Comparison of ENCODE assay signal across 17 cellular contexts in the genomic region with DNA sequence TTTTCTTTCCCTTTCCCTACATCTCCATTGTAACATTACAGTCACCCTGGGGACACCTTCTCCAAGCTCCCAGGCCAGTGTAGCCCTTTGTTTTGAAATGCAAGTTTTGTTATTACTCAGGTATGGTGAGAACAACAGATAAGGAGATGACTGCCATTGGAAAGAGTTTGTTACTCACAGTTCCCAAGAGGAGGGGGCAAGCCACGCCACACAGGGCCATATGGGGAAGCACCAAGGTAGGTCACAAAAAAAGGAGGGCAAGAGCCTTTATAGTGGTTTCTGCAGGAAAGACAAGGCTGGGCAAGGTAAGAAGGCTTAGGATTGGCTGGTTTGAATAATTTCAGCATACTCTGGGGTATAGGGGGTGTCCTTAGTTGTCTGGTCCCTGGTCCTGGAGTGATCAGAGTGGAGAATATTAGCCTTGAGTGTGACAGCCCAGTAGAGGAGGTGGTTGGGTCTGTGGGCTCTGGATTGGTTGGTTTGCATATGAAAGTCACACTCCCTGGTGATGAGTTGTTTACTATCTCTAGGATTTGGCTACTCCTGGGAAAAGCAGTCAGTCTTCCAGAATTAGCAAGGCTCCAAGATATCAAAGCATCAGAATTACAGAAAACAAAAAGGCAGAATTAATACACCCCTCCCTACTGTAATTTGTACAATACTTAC. TPM values are rescaled to one million over a fixed set of nuclear protein-coding genes. Genes with fewer than 3 reads are reported as not detected.
DNase-seq lines count a peak whose midpoint lies in the region; ATAC-seq and TF ChIP-seq lines count a peak whose summit lies in the region.
"Had no signal": no experiment of that assay in that cellular context is flagged by ENCODE, and none has a peak within 500 bp of the region (broad histone marks: within the 10 kb centered on the region; RNA-seq: fewer than 3 reads in every experiment).

No MANE protein-coding gene starts in this region.

- H3K27ac Mint-ChIP-seq in activated T-cell treated with anti-CD3 and anti-CD28 coated beads, Interleukin-2, amount 50 U/mL, for 72 hours: no peak overlapping the region
- peak overlapping the region; percentile 22; the same call in 1 of the 2 replicates for H3K27ac Mint-ChIP-seq in WTC11
- peak overlapping the region; percentile 29 for H3K27ac Mint-ChIP-seq in nephron progenitor cell
- H3K27ac Mint-ChIP-seq: IgD-negative memory B cell had no signal

- H3K4me1 Mint-ChIP-seq in activated T-cell treated with anti-CD3 and anti-CD28 coated beads, Interleukin-2, amount 50 U/mL, for 72 hours (ENCODE audit: low read depth): peaks cover 15% of the 10 kb centered on the region
- H3K4me1 Mint-ChIP-seq in WTC11 (peaks cover 32% of the 10 kb centered on the region), nephron progenitor cell (no peaks in the 10 kb centered on the region)
- H3K4me1 Mint-ChIP-seq: CD14-positive monocyte had no signal

- no peak overlapping the region for H3K4me3 Mint-ChIP-seq in activated T-cell treated with anti-CD3 and anti-CD28 coated beads, Interleukin-2, amount 50 U/mL, for 72 hours
- H3K4me3 Mint-ChIP-seq in WTC11: no peak overlapping the region
- no peak overlapping the region for H3K4me3 Mint-ChIP-seq in nephron progenitor cell
- H3K4me3 Mint-ChIP-seq: CD14-positive monocyte, IgD-negative memory B cell had no signal

- peaks cover 0 to 2% of the 10 kb centered on the region in 2 donors for H3K9me3 Mint-ChIP-seq in activated T-cell treated with anti-CD3 and anti-CD28 coated beads, Interleukin-2, amount 50 U/mL, for 72 hours
- peaks cover 7% of the 10 kb centered on the region for H3K9me3 Mint-ChIP-seq in WTC11
- H3K9me3 Mint-ChIP-seq in nephron progenitor cell: peaks cover 17% of the 10 kb centered on the region

- no peaks in the 10 kb centered on the region for H3K36me3 Mint-ChIP-seq in activated T-cell treated with anti-CD3 and anti-CD28 coated beads, Interleukin-2, amount 50 U/mL, for 72 hours (ENCODE audit: insufficient read depth in 2 of 2)
- H3K36me3 Mint-ChIP-seq in WTC11: no peaks in the 10 kb centered on the region
- H3K36me3 Mint-ChIP-seq in nephron progenitor cell (ENCODE audit: low read depth): no peaks in the 10 kb centered on the region
- H3K36me3 Mint-ChIP-seq: CD14-positive monocyte, IgD-negative memory B cell had no signal

- POLR2A ChIA-PET in WTC11 (lab: Charles Lee): no interaction called here

- H3K27me3 Mint-ChIP-seq in activated T-cell treated with anti-CD3 and anti-CD28 coated beads, Interleukin-2, amount 50 U/mL, for 72 hours (ENCODE audit: low read depth): no peaks in the 10 kb centered on the region
- H3K27me3 Mint-ChIP-seq in WTC11 (ENCODE audit: low read depth) (no peaks in the 10 kb centered on the region), nephron progenitor cell (ENCODE audit: low read depth, poor library complexity) (no peaks in the 10 kb centered on the region)

- ATAC-seq in activated T-cell treated with anti-CD3 and anti-CD28 coated beads, Interleukin-2, amount 50 U/mL, for 72 hours (replicated peaks in 1 of 2): peak; percentile 52 to 53
- peak; percentile 71 for ATAC-seq in WTC11
- no peak for ATAC-seq in GM21381 (IDR thresholded peaks at IDR 0.05; ENCODE audit: unreplicated experiment)
- ATAC-seq: SK-N-SH treated with all-trans-retinoic acid at 6 μM for 48 hours had no signal

- CTCF ChIA-PET in WTC11 (lab: Charles Lee): no interaction called here

- DNase-seq in activated T-cell treated with anti-CD3 and anti-CD28 coated beads, Interleukin-2, amount 50 U/mL, for 72 hours: peak in 1 of 2 donors; percentile 2
- DNase-seq in activated T-cell treated with anti-CD3 and anti-CD28 coated beads, Interleukin-2, amount 50 U/mL, for 1 hour: no peak
- DNase-seq in WTC11 (ENCODE audit: low spot score) (no peak), nephron progenitor cell (no peak), MV-4-11 (lab: John Stamatoyannopoulos, UW) (no peak), RPMI8226 (no peak)
- DNase-seq: GF-D8; NCI-H1105 treated with DMSO at 0.1 percent for 48 hours; NCI-H2029 treated with DMSO at 0.1 percent for 48 hours; NCI-H345; NCI-H524; NCI-H774; NK-92 treated with Interleukin-12 subunit alpha and Interleukin-12 subunit beta, amount 100 ng/mL, for 24 hours had no signal

- no peak for TF ChIP-seq CTCF in WTC11 (IDR thresholded peaks at IDR 0.05)
- TF ChIP-seq CTCF in nephron progenitor cell (IDR thresholded peaks at IDR 0.05): no peak

TF ChIP-seq in WTC11, 78 proteins besides CTCF, POLR2A, EP300 and RAD21 (continues in another document):
- TF ChIP-seq CBFB (CRISPR knock-in tag; IDR thresholded peaks at IDR 0.05; ENCODE audit: low read depth) (no peak), E2F5 (CRISPR knock-in tag; IDR thresholded peaks at IDR 0.05) (no peak), ZNF396 (CRISPR knock-in tag; IDR thresholded peaks at IDR 0.05; ENCODE audit: borderline replicate concordance) (no peak), GABPB1 (CRISPR knock-in tag; IDR thresholded peaks at IDR 0.05) (no peak), EMX1 (CRISPR knock-in tag; IDR thresholded peaks at IDR 0.05) (no peak), ZNF532 (CRISPR knock-in tag; IDR thresholded peaks at IDR 0.05; ENCODE audit: borderline replicate concordance) (no peak), TEAD1 (CRISPR knock-in tag; IDR thresholded peaks at IDR 0.05) (no peak)
- TF ChIP-seq, protein P1, sequence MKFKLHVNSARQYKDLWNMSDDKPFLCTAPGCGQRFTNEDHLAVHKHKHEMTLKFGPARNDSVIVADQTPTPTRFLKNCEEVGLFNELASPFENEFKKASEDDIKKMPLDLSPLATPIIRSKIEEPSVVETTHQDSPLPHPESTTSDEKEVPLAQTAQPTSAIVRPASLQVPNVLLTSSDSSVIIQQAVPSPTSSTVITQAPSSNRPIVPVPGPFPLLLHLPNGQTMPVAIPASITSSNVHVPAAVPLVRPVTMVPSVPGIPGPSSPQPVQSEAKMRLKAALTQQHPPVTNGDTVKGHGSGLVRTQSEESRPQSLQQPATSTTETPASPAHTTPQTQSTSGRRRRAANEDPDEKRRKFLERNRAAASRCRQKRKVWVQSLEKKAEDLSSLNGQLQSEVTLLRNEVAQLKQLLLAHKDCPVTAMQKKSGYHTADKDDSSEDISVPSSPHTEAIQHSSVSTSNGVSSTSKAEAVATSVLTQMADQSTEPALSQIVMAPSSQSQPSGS (CRISPR knock-in tag; IDR thresholded peaks at IDR 0.05; ENCODE audit: borderline replicate concordance, low read depth): no peak
- TF ChIP-seq, protein P2, sequence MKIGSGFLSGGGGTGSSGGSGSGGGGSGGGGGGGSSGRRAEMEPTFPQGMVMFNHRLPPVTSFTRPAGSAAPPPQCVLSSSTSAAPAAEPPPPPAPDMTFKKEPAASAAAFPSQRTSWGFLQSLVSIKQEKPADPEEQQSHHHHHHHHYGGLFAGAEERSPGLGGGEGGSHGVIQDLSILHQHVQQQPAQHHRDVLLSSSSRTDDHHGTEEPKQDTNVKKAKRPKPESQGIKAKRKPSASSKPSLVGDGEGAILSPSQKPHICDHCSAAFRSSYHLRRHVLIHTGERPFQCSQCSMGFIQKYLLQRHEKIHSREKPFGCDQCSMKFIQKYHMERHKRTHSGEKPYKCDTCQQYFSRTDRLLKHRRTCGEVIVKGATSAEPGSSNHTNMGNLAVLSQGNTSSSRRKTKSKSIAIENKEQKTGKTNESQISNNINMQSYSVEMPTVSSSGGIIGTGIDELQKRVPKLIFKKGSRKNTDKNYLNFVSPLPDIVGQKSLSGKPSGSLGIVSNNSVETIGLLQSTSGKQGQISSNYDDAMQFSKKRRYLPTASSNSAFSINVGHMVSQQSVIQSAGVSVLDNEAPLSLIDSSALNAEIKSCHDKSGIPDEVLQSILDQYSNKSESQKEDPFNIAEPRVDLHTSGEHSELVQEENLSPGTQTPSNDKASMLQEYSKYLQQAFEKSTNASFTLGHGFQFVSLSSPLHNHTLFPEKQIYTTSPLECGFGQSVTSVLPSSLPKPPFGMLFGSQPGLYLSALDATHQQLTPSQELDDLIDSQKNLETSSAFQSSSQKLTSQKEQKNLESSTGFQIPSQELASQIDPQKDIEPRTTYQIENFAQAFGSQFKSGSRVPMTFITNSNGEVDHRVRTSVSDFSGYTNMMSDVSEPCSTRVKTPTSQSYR (CRISPR knock-in tag; IDR thresholded peaks at IDR 0.05): no peak

RNA-seq across cellular contexts. Expression of gene SMLR1, which starts 33.1 kb away (rescaled TPM):
- not detected for total RNA-seq in activated T-cell treated with anti-CD3 and anti-CD28 coated beads, Interleukin-2, amount 50 U/mL, for 72 hours
- not detected in 3 replicates for total RNA-seq in WTC11 (2021)
